ENCODE assay signal across 8 cellular contexts in genomic region chr9:75889577-75889976, GRCh38. TPM values are rescaled to one million over a fixed set of nuclear protein-coding genes. Genes with fewer than 3 reads are reported as not detected.
DNase-seq lines count a peak whose midpoint lies in the region; ATAC-seq and TF ChIP-seq lines count a peak whose summit lies in the region.

No MANE protein-coding gene starts in this region.

- peak overlapping the region; percentile 90 for H3K4me3 Mint-ChIP-seq in neural progenitor cell

- H3K4me2 ChIP-seq in PC-9 = peak overlapping the region; percentile 97
- H3K4me2 ChIP-seq in neural progenitor cell = peak overlapping the region; percentile 97

- H3K36me3 ChIP-seq in PC-9 (ENCODE audit: low read depth) (no peaks in the 10 kb centered on the region), neural progenitor cell (no peaks in the 10 kb centered on the region)

- POLR2A ChIA-PET in PC-9 (lab: Charles Lee; ENCODE audit: unreplicated experiment) = no interaction called here

- H3K4me1 ChIP-seq in PC-9 (replicated peaks; ENCODE audit: insufficient read depth) (peaks cover 26% of the 10 kb centered on the region), neural progenitor cell (peaks cover 39% of the 10 kb centered on the region)

- H3K9me3 ChIP-seq in PC-9 (ENCODE audit: insufficient read depth, low read depth) (no peaks in the 10 kb centered on the region), neural progenitor cell (ENCODE audit: low read depth) (no peaks in the 10 kb centered on the region)

- H3K9me2 ChIP-seq in PC-9 (ENCODE audit: insufficient read depth) = no peaks in the 10 kb centered on the region

- CTCF ChIA-PET in PC-9 (lab: Charles Lee) = interaction anchor here (0.8 kb wide), 1 partner anchor 23 kb away, joined by 5 read pairs; no protein-coding TSS in a partner anchor

- peak overlapping the region; percentile 92 for H2AFZ ChIP-seq in PC-9
- peak overlapping the region; percentile 97 for H2AFZ ChIP-seq in neural progenitor cell (replicated peaks)

- ATAC-seq in HG03135 (IDR thresholded peaks at IDR 0.05; ENCODE audit: unreplicated experiment) (no peak), HG03097 (IDR thresholded peaks at IDR 0.05; ENCODE audit: low FRiP score, unreplicated experiment) (no peak)

- H3K36me3 Mint-ChIP-seq in neural progenitor cell = no peaks in the 10 kb centered on the region

- H3K9ac ChIP-seq in neural progenitor cell = no peak overlapping the region

- H3K4me3 ChIP-seq in PC-9 (peak overlapping the region; percentile 76), epithelial cell of esophagus (ENCODE audit: low read length) (peak overlapping the region; percentile 75), neural progenitor cell (peak overlapping the region; percentile 93)

- TF ChIP-seq CTCF in PC-9 (conservative IDR thresholded peaks at IDR 0.05) (no peak), epithelial cell of esophagus (IDR thresholded peaks at IDR 0.05; ENCODE audit: insufficient read depth, low read depth, low read length, missing control alignments) (no peak), neural progenitor cell (IDR thresholded peaks at IDR 0.05) (no peak)

- H3K27ac ChIP-seq in PC-9 (peak overlapping the region; percentile 73), neural progenitor cell (no peak overlapping the region)

- H3K27ac Mint-ChIP-seq in neural progenitor cell = peak overlapping the region; percentile 5

- H3K27me3 ChIP-seq in PC-9 (ENCODE audit: insufficient read depth, low read depth) = no peaks in the 10 kb centered on the region
- peaks cover 18% of the 10 kb centered on the region for H3K27me3 ChIP-seq in neural progenitor cell

- H3K27me3 Mint-ChIP-seq in neural progenitor cell (ENCODE audit: insufficient read depth, low read depth) = peaks cover 4% of the 10 kb centered on the region

- no peaks in the 10 kb centered on the region for H3K9me3 Mint-ChIP-seq in neural progenitor cell

- peak; percentile 24 for DNase-seq in Daoy (ENCODE audit: low read depth)
- DNase-seq in PC-9 = peak in 1 of 2 experiments; percentile 19
- DNase-seq in epithelial cell of esophagus (ENCODE audit: low read depth) = no peak
- no peak for DNase-seq in neural progenitor cell (ENCODE audit: low spot score)
- no peak for DNase-seq in ecto neural progenitor cell (ENCODE audit: low spot score)
- no peak for DNase-seq in NCI-H1048 (lab: John Stamatoyannopoulos, UW)

- peaks cover 24% of the 10 kb centered on the region for H3F3A ChIP-seq in PC-9 (ENCODE audit: insufficient read depth, low read depth)
- peaks cover 3% of the 10 kb centered on the region for H3F3A ChIP-seq in neural progenitor cell (ENCODE audit: low read depth)

- H3K4me1 Mint-ChIP-seq in neural progenitor cell = peaks cover 27% of the 10 kb centered on the region

- no TSS peak for BruUV-seq in PC-9 (replicated peaks; lab: Mats Ljungman, UMichigan)

- H3K79me2 ChIP-seq in PC-9 (ENCODE audit: low read depth) = peaks cover 34% of the 10 kb centered on the region
- H3K79me2 ChIP-seq in neural progenitor cell (ENCODE audit: low read depth) = peaks cover 39% of the 10 kb centered on the region

- intact Hi-C loops in PC-9 (cut with micrococcal nuclease; ENCODE audit: unreplicated experiment) = no loop called here

- H4K20me1 ChIP-seq in PC-9 (ENCODE audit: insufficient read depth) (no peaks in the 10 kb centered on the region), neural progenitor cell (ENCODE audit: low read depth) (peaks cover 29% of the 10 kb centered on the region)

RNA-seq across cellular contexts. Expression of gene PCSK5, which starts 0.9 kb away (rescaled TPM):
- total RNA-seq in Daoy (2014; rRNA removed; shearing (Covaris generic)) = 1.4 TPM in 2 replicates
- 8.2 and 9.8 TPM in 2 replicates for total RNA-seq in PC-9 (2021)
- total RNA-seq in neural progenitor cell (ENCODE audit: low replicate concordance) = 23.4 and 30.0 TPM in 2 replicates
